Comparison of ENCODE assay signal across 8 cellular contexts in the genomic region with DNA sequence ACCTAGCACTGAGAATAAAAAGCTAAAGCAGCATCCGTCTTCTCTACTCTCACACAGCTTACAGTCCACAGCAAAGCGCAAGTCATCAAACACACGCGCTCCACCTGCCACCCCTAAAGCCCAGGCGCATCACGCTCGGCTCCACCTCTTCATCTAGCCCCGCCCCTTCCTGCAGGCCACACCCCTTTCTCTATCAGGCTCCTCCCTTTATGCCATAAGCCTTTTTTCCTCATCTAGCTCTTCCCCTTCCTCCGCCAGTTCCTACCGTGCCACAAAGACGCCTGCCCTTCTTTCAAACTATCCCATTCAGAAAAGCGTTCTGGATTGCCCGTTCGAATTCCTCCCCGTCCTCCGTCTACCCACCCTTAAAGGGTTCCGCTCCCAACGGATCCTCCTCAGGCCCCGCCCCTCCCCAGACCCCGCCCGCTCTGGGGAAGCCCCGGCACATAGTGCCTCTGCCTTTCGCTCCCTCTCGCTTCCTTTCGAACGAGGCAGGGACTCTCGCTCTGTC. TPM values are rescaled to one million over a fixed set of nuclear protein-coding genes. Genes with fewer than 3 reads are reported as not detected.
A peak's percentile ranks its signal among the peaks of the same experiment; 100 is the strongest.
DNase-seq lines count a peak whose midpoint lies in the region; ATAC-seq and TF ChIP-seq lines count a peak whose summit lies in the region.

No MANE protein-coding gene starts in this region.

- H3K27ac ChIP-seq in GM23338 (ENCODE audit: low read depth) = peak overlapping the region; percentile 82
- peak overlapping the region; percentile 58 for H3K27ac ChIP-seq in KOPT-K1 (ENCODE audit: low read depth, low read length, poor library complexity, severe bottlenecking)
- H3K27ac ChIP-seq in Panc1 (ENCODE audit: low read length) = peak overlapping the region; percentile 92

- peak overlapping the region; percentile 91 for H3K4me2 ChIP-seq in GM23338

- peaks cover 4% of the 10 kb centered on the region for H3K36me3 Mint-ChIP-seq in GM23338 (ENCODE audit: low read depth)
- peaks cover 31% of the 10 kb centered on the region for H3K36me3 Mint-ChIP-seq in nephron progenitor cell (ENCODE audit: low read depth)

- H3K4me1 Mint-ChIP-seq in GM23338 = peaks cover 7% of the 10 kb centered on the region; the same call in 2 of the 3 replicates
- H3K4me1 Mint-ChIP-seq in nephron progenitor cell = peaks cover 15% of the 10 kb centered on the region

- H3K4me3 ChIP-seq in GM23338 (peak overlapping the region; percentile 89), Panc1 (ENCODE audit: low read depth in 2 of 2, low read length in 2 of 2) (peak overlapping the region; percentile 65 to 79)

- intact Hi-C loops in Panc1 (cut with micrococcal nuclease; ENCODE audit: unreplicated experiment) = no loop called here

- H3K27ac Mint-ChIP-seq in GM23338 = no peak overlapping the region
- H3K27ac Mint-ChIP-seq in nephron progenitor cell = no peak overlapping the region

- peaks cover 19% of the 10 kb centered on the region for H3K4me1 ChIP-seq in GM23338 (ENCODE audit: insufficient read depth)
- H3K4me1 ChIP-seq in Panc1 (ENCODE audit: control insufficient read depth, insufficient read depth, low read length) = no peaks in the 10 kb centered on the region; the same call in 1 of the 2 replicates

- H3K4me3 Mint-ChIP-seq in GM23338 (no peak overlapping the region), nephron progenitor cell (no peak overlapping the region)

- H3K27me3 Mint-ChIP-seq in GM23338 (ENCODE audit: insufficient read depth, low read depth, poor library complexity) = peaks cover 6% of the 10 kb centered on the region
- peaks cover 3% of the 10 kb centered on the region for H3K27me3 Mint-ChIP-seq in nephron progenitor cell (ENCODE audit: low read depth, poor library complexity)

- H3K9me2 ChIP-seq in GM23338 (ENCODE audit: insufficient read depth) = no peaks in the 10 kb centered on the region

- H3K9me3 ChIP-seq in KOPT-K1 (ENCODE audit: insufficient read depth, low read length, poor library complexity, severe bottlenecking) (no peaks in the 10 kb centered on the region), Panc1 (ENCODE audit: control insufficient read depth, insufficient read depth, low read depth, low read length) (no peaks in the 10 kb centered on the region)

- POLR2A ChIA-PET in Panc1 (lab: Charles Lee) = interaction anchor here (0.6 to 1.0 kb wide), 4 partner anchors 10 to 196 kb away, joined by 3 to 9 read pairs (median 3); no protein-coding TSS in a partner anchor

- peak overlapping the region; percentile 96 for H2AFZ ChIP-seq in GM23338

- no TSS peak for BruUV-seq in Panc1 (replicated peaks; lab: Mats Ljungman, UMichigan)

- H3K27me3 ChIP-seq in GM23338 (ENCODE audit: insufficient read depth) (no peaks in the 10 kb centered on the region), Panc1 (ENCODE audit: control insufficient read depth, insufficient read depth, low read length) (no peaks in the 10 kb centered on the region)

- in situ Hi-C loops in Panc1 (cut with HindIII; ENCODE audit: low pct_unique_long_range_greater_than_20kb, low sequenced_read_pairs) = no loop called here

- no peaks in the 10 kb centered on the region for H4K20me1 ChIP-seq in GM23338 (replicated peaks; ENCODE audit: insufficient read depth)

- H3F3A ChIP-seq in GM23338 (replicated peaks; ENCODE audit: low read depth) = no peaks in the 10 kb centered on the region

- H3K9me3 Mint-ChIP-seq in GM23338 (no peaks in the 10 kb centered on the region), nephron progenitor cell (no peaks in the 10 kb centered on the region)

- H3K79me2 ChIP-seq in GM23338 (replicated peaks; ENCODE audit: insufficient read depth) = no peaks in the 10 kb centered on the region

- H3K36me3 ChIP-seq in GM23338 (ENCODE audit: insufficient read depth) = no peaks in the 10 kb centered on the region
- H3K36me3 ChIP-seq in KOPT-K1 (ENCODE audit: insufficient read depth, low read length) = peaks cover 4% of the 10 kb centered on the region; the same call in 1 of the 2 replicates
- H3K36me3 ChIP-seq in Panc1 (ENCODE audit: control insufficient read depth, insufficient read depth, low read length) = no peaks in the 10 kb centered on the region; the same call in 1 of the 2 replicates

- CTCF ChIA-PET in Panc1 (lab: Charles Lee) = interaction anchor here (0.6 kb wide), 1 partner anchor 72 kb away, joined by 3 read pairs; no protein-coding TSS in a partner anchor

- DNase-seq in DMS53 (lab: John Stamatoyannopoulos, UW) = peak; percentile 93
- peak; percentile 88 for DNase-seq in GM23338 (ENCODE audit: low spot score)
- DNase-seq in Panc1 (ENCODE audit: low read depth, low spot score) = peak; percentile 75
- DNase-seq in activated T-cell treated with anti-CD3 and anti-CD28 coated beads, Interleukin-2, amount 50 U/mL, for 48 hours = peak; percentile 97
- peak; percentile 78 for DNase-seq in fibroblast of peridontal ligament (ENCODE audit: extremely low read depth)
- peak; percentile 90 for DNase-seq in nephron progenitor cell
- peak; percentile 93 for DNase-seq in stimulated activated naive CD8-positive, alpha-beta T cell treated with anti-CD3 and anti-CD28 coated beads, Interleukin-15, Interleukin-2, amounts not matched to agents 100 U/mL and 50 U/mL, for 24 hours

- ATAC-seq in GM23338 (peak; percentile 84), Panc1 (peak; percentile 95)
- peak; percentile 91 for ATAC-seq in stimulated activated naive CD8-positive, alpha-beta T cell treated with anti-CD3 and anti-CD28 coated beads, Interleukin-15, Interleukin-2, amounts not matched to agents 100 U/mL and 50 U/mL, for 24 hours

- TF ChIP-seq CTCF in GM23338 (conservative IDR thresholded peaks at IDR 0.05; ENCODE audit: low read depth in 2 of 2) (no peak), Panc1 (IDR thresholded peaks at IDR 0.05) (no peak), nephron progenitor cell (IDR thresholded peaks at IDR 0.05) (no peak)

TF ChIP-seq in GM23338, 12 proteins besides CTCF, POLR2A, EP300 and RAD21:
- peak; percentile 4; the same call in 1 of the 2 replicates for TF ChIP-seq CREB1 (CRISPR knock-in tag; IDR thresholded peaks at IDR 0.05; ENCODE audit: low read depth)
- TF ChIP-seq POLR2AphosphoS5 (IDR thresholded peaks at IDR 0.05; ENCODE audit: low read depth) = peak; percentile 48
- no peak for TF ChIP-seq JUNB (IDR thresholded peaks at IDR 0.05; ENCODE audit: unreplicated experiment)

RNA-seq across cellular contexts. Expression of a gene that starts 0.4 kb away (rescaled TPM):
- total RNA-seq in GM23338 (2014; rRNA removed; shearing (Covaris generic)) = 0.59 and 0.78 TPM in 2 replicates
- polyA plus RNA-seq in GM23338 (2016; fragmentation: Nextera tagmentation; extraction: Ambion mirVana) = 1.3 and 1.4 TPM in 2 replicates
- 1.2 TPM for total RNA-seq in Panc1 (2021; ENCODE audit: unreplicated experiment)
- 0.84 TPM for polyA plus RNA-seq in Panc1 (2012; ENCODE audit: insufficient read length)

RNA-seq across cellular contexts. Expression of a gene that starts 19.6 kb away (rescaled TPM):
- 103 and 118 TPM in 2 replicates for total RNA-seq in GM23338 (2014; rRNA removed; shearing (Covaris generic))
- polyA plus RNA-seq in GM23338 (2016; fragmentation: Nextera tagmentation; extraction: Ambion mirVana) = 389 and 397 TPM in 2 replicates
- 36.6 TPM for total RNA-seq in Panc1 (2021; ENCODE audit: unreplicated experiment)
- polyA plus RNA-seq in Panc1 (2012; ENCODE audit: insufficient read length) = 21.8 TPM

RNA-seq across cellular contexts. Expression of a gene that starts 41.0 kb away (rescaled TPM):
- total RNA-seq in GM23338 (2014; rRNA removed; shearing (Covaris generic)) = 58.8 and 60.5 TPM in 2 replicates
- polyA plus RNA-seq in GM23338 (2016; fragmentation: Nextera tagmentation; extraction: Ambion mirVana) = 20.6 and 22.0 TPM in 2 replicates
- 28.4 TPM for total RNA-seq in Panc1 (2021; ENCODE audit: unreplicated experiment)
- polyA plus RNA-seq in Panc1 (2012; ENCODE audit: insufficient read length) = 14.1 TPM

Comparison
In these comparisons a context has a peak if more than half of its experiments do, and no peak if none do; other contexts are left out.
1. Peak in every context shown above with its lines: DNase-seq, ATAC-seq, H3K4me3 ChIP-seq and H3K27ac ChIP-seq.